Comparison of ENCODE assay signal across 8 cellular contexts in the genomic region with DNA sequence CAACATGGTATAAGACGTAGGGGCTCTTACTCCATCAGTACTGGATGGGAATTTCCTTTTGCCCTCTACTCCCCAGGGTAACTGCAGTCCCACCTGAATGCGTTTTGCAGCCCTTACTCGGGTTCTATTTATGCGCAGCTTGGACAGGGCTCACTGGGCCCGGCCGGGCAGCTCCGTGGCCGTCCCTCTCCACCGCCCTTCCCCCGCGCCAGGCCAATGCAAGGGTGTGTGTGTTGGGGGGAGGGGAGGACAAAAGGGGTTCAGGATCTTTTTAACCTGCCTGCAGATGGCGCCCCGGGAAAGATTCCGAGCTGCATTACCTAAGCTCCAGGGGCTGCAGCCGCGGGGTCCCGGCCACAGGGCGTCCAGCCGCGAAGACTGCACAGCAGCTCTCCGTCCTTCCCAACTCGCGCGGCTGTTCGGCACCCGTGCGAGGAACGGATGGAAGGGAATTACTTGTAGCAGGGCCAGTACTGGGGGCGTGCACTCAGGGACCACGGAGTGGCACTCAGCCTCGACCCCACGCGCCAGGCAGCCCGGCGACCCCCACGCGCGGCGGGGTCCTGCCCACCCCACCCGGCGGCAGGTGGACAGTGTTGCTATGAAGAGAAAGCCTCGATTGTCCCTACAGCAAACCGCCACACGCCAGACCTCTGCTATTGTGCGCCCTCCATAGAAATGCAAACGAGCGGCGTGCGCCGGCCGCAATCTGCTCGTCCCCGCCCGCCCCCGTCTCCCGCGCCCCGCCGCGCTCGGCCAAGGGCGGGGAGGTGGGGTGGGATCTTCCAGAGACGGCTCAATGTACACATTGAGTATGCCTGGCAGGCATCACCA. TPM values are rescaled to one million over a fixed set of nuclear protein-coding genes. Genes with fewer than 3 reads are reported as not detected.
DNase-seq lines count a peak whose midpoint lies in the region; ATAC-seq and TF ChIP-seq lines count a peak whose summit lies in the region.

No MANE protein-coding gene starts in this region.

- no peak overlapping the region for H2AFZ ChIP-seq in smooth muscle cell (ENCODE audit: low read depth)

- H3K4me2 ChIP-seq in smooth muscle cell, result peak overlapping the region; percentile 96

- no peak overlapping the region for H3K9ac ChIP-seq in smooth muscle cell (ENCODE audit: low read depth)

- peak; percentile 82 for DNase-seq in Daoy (ENCODE audit: low read depth)
- peak; percentile 88 for DNase-seq in NCI-H128 (lab: John Stamatoyannopoulos, UW; ENCODE audit: unreplicated experiment)
- peak; percentile 12 for DNase-seq in T-helper 22 cell (ENCODE audit: low read depth)
- peak; percentile 70 for DNase-seq in cerebellar cortex (ENCODE audit: low spot score)
- peak; percentile 40 for DNase-seq in kidney tubule cell (ENCODE audit: low spot score)
- DNase-seq in smooth muscle cell (lab: John Stamatoyannopoulos, UW; ENCODE audit: unreplicated experiment), result peak; percentile 44
- no peak for DNase-seq in GDM1 (lab: John Stamatoyannopoulos, UW)

- no peaks in the 10 kb centered on the region for H3K27me3 ChIP-seq in smooth muscle cell (ENCODE audit: low read depth)

- H3K4me3 ChIP-seq in smooth muscle cell, result peak overlapping the region; percentile 62

- peaks cover 7% of the 10 kb centered on the region for H3F3A ChIP-seq in smooth muscle cell (ENCODE audit: low read depth)

- no peak for ATAC-seq in GM19463 (IDR thresholded peaks at IDR 0.05; ENCODE audit: unreplicated experiment)

- peak; percentile 42 for TF ChIP-seq CTCF in smooth muscle cell (IDR thresholded peaks at IDR 0.05; ENCODE audit: borderline replicate concordance, insufficient read depth, poor library complexity, severe bottlenecking)

- 1% methylated on average over 45 of the region's 63 CpGs for WGBS in smooth muscle cell (ENCODE audit: low lambda C conversion rate)

- peaks cover 6% of the 10 kb centered on the region for H4K20me1 ChIP-seq in smooth muscle cell (ENCODE audit: low read depth)

- H3K27ac ChIP-seq in smooth muscle cell (ENCODE audit: low read depth), result no peak overlapping the region

- no peaks in the 10 kb centered on the region for H3K36me3 ChIP-seq in smooth muscle cell (ENCODE audit: low read depth)

- H3K9me3 ChIP-seq in smooth muscle cell (replicated peaks; ENCODE audit: low read depth), result no peaks in the 10 kb centered on the region

- H3K4me1 ChIP-seq in smooth muscle cell (ENCODE audit: low read depth), result peaks cover 28% of the 10 kb centered on the region

- H3K79me2 ChIP-seq in smooth muscle cell (ENCODE audit: low read depth), result no peaks in the 10 kb centered on the region

RNA-seq across cellular contexts. Expression of gene GADD45G, which starts 1.0 kb away (rescaled TPM):
- 9.3 and 22.6 TPM in 2 replicates for total RNA-seq in Daoy (2014; rRNA removed; shearing (Covaris generic))
- 1.5 and 6.9 TPM in 2 replicates for total RNA-seq in smooth muscle cell
- polyA plus RNA-seq in smooth muscle cell, result 10.7 and 11.3 TPM in 2 replicates
